8 cellular contexts compared by ENCODE assay signal in the genomic region with DNA sequence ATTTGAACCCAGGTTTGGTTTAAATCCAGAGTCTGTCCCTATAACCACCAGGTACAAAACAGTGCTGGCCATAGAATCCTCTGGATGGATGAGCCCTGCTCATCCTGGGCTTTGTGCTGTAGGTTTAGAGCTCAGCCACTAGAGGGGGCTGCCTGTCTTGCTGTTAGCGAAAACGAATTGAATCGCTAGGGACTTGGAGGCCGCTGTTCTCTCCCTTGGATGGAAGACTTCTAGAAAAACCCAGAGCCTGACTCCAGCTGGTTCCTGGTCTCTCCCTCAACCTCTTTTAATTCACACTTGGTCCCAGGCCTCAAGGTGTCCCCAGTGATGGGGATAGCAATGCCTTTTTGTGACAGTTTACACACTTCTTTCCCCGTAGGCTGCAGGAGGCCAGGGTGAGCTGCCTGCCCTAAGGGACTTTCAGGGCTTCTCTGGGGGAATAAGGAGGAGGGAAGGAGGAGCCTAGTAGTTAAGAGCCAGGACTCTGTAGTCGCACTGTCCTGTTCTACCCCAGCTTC. TPM values are rescaled to one million over a fixed set of nuclear protein-coding genes. Genes with fewer than 3 reads are reported as not detected.
DNase-seq lines count a peak whose midpoint lies in the region; ATAC-seq and TF ChIP-seq lines count a peak whose summit lies in the region.

No MANE protein-coding gene starts in this region.

- H3K36me3 Mint-ChIP-seq in nephron (ENCODE audit: low read depth): no peaks in the 10 kb centered on the region

- no peak overlapping the region for H3K27ac ChIP-seq in esophagus squamous epithelium
- no peak overlapping the region for H3K27ac ChIP-seq in tibial artery

- TF ChIP-seq CTCF in esophagus squamous epithelium (IDR thresholded peaks at IDR 0.05) (peak; percentile 26 to 79 (median 70)), nephron (IDR thresholded peaks at IDR 0.05; ENCODE audit: unreplicated experiment in 3 of 3) (peak; percentile 69 to 77 (median 76)), tibial artery (IDR thresholded peaks at IDR 0.05) (peak; percentile 54 to 69)

- WGBS in esophagus squamous epithelium, 2 donors: 0 to 14% methylated on average over 2 to 3 of the region's 6 CpGs

- intact Hi-C loops in esophagus squamous epithelium (cut with DNase I) (no loop called here), tibial artery (cut with DNase I; ENCODE audit: low total_unique reads) (no loop called here)

- H3K36me3 ChIP-seq in esophagus squamous epithelium: no peaks in the 10 kb centered on the region
- no peaks in the 10 kb centered on the region for H3K36me3 ChIP-seq in tibial artery

- H3K27me3 ChIP-seq in esophagus squamous epithelium: peaks cover 0 to 25% (median 0%) of the 10 kb centered on the region in 4 donors
- no peaks in the 10 kb centered on the region for H3K27me3 ChIP-seq in tibial artery

- DNase-seq in Ammon's horn (ENCODE audit: low spot score) (peak; percentile 78), NCI-H69 (lab: John Stamatoyannopoulos, UW) (peak; percentile 72), esophagus squamous epithelium (lab: John Stamatoyannopoulos, UW) (no peak), tibial artery (peak in 1 of 2 donors; percentile 33)
- DNase-seq in activated CD8-positive, alpha-beta memory T cell treated with anti-CD3 and anti-CD28 coated beads, Interleukin-2, amount 50 U/mL, for 48 hours: peak; percentile 59

- peaks cover 17% of the 10 kb centered on the region for H3K4me1 Mint-ChIP-seq in nephron

- H3K27ac Mint-ChIP-seq in nephron: peak overlapping the region in 1 of 3 experiments; percentile 39

- peaks cover 2% of the 10 kb centered on the region for H3K9me3 Mint-ChIP-seq in nephron

- no peaks in the 10 kb centered on the region for H3K27me3 Mint-ChIP-seq in nephron (ENCODE audit: low read depth)

- H3K4me3 ChIP-seq in esophagus squamous epithelium (no peak overlapping the region), tibial artery (no peak overlapping the region)

- TF ChIP-seq POLR2A in esophagus squamous epithelium (IDR thresholded peaks at IDR 0.05): no peak

- peak; percentile 70 for ATAC-seq in GM18868 (IDR thresholded peaks at IDR 0.05; ENCODE audit: unreplicated experiment)
- peak; percentile 85 for ATAC-seq in HG03432 (IDR thresholded peaks at IDR 0.05; ENCODE audit: unreplicated experiment)

- no peaks in the 10 kb centered on the region for H3K9me3 ChIP-seq in esophagus squamous epithelium
- no peaks in the 10 kb centered on the region for H3K9me3 ChIP-seq in tibial artery

- peaks cover 0 to 17% (median 0%) of the 10 kb centered on the region in 3 donors for H3K4me1 ChIP-seq in esophagus squamous epithelium
- no peaks in the 10 kb centered on the region for H3K4me1 ChIP-seq in tibial artery

- H3K4me3 Mint-ChIP-seq in nephron: no peak overlapping the region

RNA-seq across cellular contexts. Expression of a gene that starts 8.7 kb away (rescaled TPM):
- not detected for total RNA-seq in esophagus squamous epithelium

RNA-seq across cellular contexts. Expression of a gene that starts 25.8 kb away (rescaled TPM):
- total RNA-seq in esophagus squamous epithelium: not detected
